Comparison of ENCODE assay signal across 8 cellular contexts in the genomic region with DNA sequence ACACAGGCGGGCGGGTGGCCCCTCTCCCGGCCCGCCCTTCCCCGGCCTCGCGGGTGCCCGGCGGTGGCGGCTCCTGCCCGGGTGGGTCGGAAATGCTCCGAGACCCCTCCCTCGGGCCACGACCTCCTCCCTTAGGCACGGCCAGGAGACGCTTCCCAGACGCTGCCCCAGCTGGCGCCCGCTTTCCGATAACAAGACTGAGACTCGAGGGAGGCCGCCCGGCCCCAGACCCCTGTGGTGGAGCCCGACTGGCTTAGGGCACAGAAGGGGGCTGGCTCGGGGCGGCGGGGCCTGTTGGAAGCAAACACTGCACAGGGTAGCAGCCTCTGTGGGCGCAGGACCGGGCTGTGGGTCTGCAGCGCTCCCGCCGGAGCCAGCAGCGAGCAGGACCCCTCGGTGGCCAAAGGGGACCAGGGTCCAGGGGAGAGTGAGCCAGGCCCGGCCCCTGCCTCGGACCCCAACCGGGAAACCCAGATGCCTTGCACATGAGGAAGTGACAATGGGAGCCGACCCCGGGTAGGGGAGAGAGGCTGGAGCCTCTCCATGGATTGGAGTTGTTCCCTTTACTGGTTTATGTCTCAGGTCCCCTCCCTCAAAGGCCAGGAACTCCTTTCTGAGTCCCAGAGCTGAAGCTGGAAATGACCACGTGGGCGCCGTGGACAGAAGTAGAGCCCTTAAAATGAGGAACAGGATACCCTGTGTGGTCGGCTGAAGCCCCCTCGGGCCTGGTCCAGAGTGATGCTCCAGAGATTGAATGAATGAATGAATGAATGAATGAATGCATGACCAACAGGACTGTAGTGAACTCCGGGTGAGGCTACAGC. TPM values are rescaled to one million over a fixed set of nuclear protein-coding genes. Genes with fewer than 3 reads are reported as not detected.
DNase-seq lines count a peak whose midpoint lies in the region; ATAC-seq and TF ChIP-seq lines count a peak whose summit lies in the region.

No MANE protein-coding gene starts in this region.

- DNase-seq in T-helper 17 cell (no peak), foreskin fibroblast (no peak), osteocyte (ENCODE audit: extremely low spot score, unreplicated experiment) (no peak), NCI-H1436 (lab: John Stamatoyannopoulos, UW) (no peak), AML-193 (lab: John Stamatoyannopoulos, UW) (no peak)

- H3K27ac Mint-ChIP-seq in T-helper 17 cell (no peak overlapping the region), osteocyte (ENCODE audit: unreplicated experiment) (no peak overlapping the region)

- peaks cover 17% of the 10 kb centered on the region for H3K4me1 Mint-ChIP-seq in T-helper 17 cell
- H3K4me1 Mint-ChIP-seq in osteocyte (ENCODE audit: unreplicated experiment) = peaks cover 27% of the 10 kb centered on the region

- H3K36me3 Mint-ChIP-seq in T-helper 17 cell (ENCODE audit: low read depth) = no peaks in the 10 kb centered on the region
- H3K36me3 Mint-ChIP-seq in osteocyte (ENCODE audit: unreplicated experiment) = no peaks in the 10 kb centered on the region

- H3K27me3 Mint-ChIP-seq in T-helper 17 cell (no peaks in the 10 kb centered on the region), osteocyte (ENCODE audit: unreplicated experiment) (peaks cover 10% of the 10 kb centered on the region)

- H3K4me3 Mint-ChIP-seq in T-helper 17 cell (peak overlapping the region; percentile 85), osteocyte (ENCODE audit: unreplicated experiment) (peak overlapping the region; percentile 70)

- TF ChIP-seq CTCF in foreskin fibroblast (IDR thresholded peaks at IDR 0.05; ENCODE audit: low read depth, low read length) (no peak), osteocyte (IDR thresholded peaks at IDR 0.05) (no peak)

- no peaks in the 10 kb centered on the region for H3K9me3 ChIP-seq in T-helper 17 cell (ENCODE audit: control insufficient read depth, low read length, poor library complexity, severe bottlenecking)

- peak overlapping the region; percentile 55 to 58 for H3K4me3 ChIP-seq in foreskin fibroblast (ENCODE audit: low read depth in 1 of 2, low read length in 2 of 2)

- no peaks in the 10 kb centered on the region for H3K9me3 Mint-ChIP-seq in osteocyte (ENCODE audit: unreplicated experiment)

- ATAC-seq in GM18909 (IDR thresholded peaks at IDR 0.05; ENCODE audit: poor library complexity, unreplicated experiment) (peak; percentile 27), HG02938 (IDR thresholded peaks at IDR 0.05; ENCODE audit: unreplicated experiment) (peak; percentile 36), T-helper 17 cell (peak; percentile 38), HG03457 (IDR thresholded peaks at IDR 0.05; ENCODE audit: unreplicated experiment) (no peak)

RNA-seq across cellular contexts. Expression of a gene that starts 19.8 kb away (rescaled TPM):
- total RNA-seq in T-helper 17 cell (100 to 1,000 TPM; 187 to 203 TPM), osteocyte (4.6 TPM in 2 replicates)

Comparison
In these comparisons a context has a peak if more than half of its experiments do, and no peak if none do; other contexts are left out.
1. RNA of a gene that starts 19.8 kb away (total RNA-seq): 187 to 203 TPM in T-helper 17 cell; 4.6 TPM in osteocyte; every median in the first group is over 10 times any median in the second.